Comparison of ENCODE assay signal across 7 cellular contexts in genomic region chr4:150078996-150079581, GRCh38.
A peak's percentile ranks its signal among the peaks of the same experiment; 100 is the strongest.
DNase-seq lines count a peak whose midpoint lies in the region; TF ChIP-seq lines count a peak whose summit lies in the region.

No MANE protein-coding gene starts in this region.

- H3K27me3 ChIP-seq in GM06990 (replicated peaks; ENCODE audit: control insufficient read depth, insufficient read depth, low read length) (no peaks in the 10 kb centered on the region; the same call in 1 of the 2 replicates), HAP-1 (ENCODE audit: low read depth) (no peaks in the 10 kb centered on the region)

- no peaks in the 10 kb centered on the region for H3K36me3 ChIP-seq in GM06990 (ENCODE audit: control insufficient read depth, insufficient read depth, low read length)
- H3K36me3 ChIP-seq in HAP-1 (replicated peaks): no peaks in the 10 kb centered on the region

- peaks cover 13% of the 10 kb centered on the region for H3K4me1 ChIP-seq in HAP-1

- in situ Hi-C loops in HAP-1 (cut with MboI; ENCODE audit: low sequenced_read_pairs): no loop called here

- no peak for TF ChIP-seq CTCF in GM06990 (IDR thresholded peaks at IDR 0.05; ENCODE audit: insufficient read depth, low read length, poor library complexity, severe bottlenecking)

- H3K4me3 ChIP-seq in GM06990 (replicated peaks; ENCODE audit: low read depth, low read length) (peak overlapping the region; percentile 16; the same call in 1 of the 2 replicates), HAP-1 (peak overlapping the region; percentile 57), iPS-11a (ENCODE audit: low read depth, low read length) (peak overlapping the region; percentile 43), skeletal muscle cell (ENCODE audit: low read depth, low read length) (peak overlapping the region; percentile 78)

- DNase-seq in GM06990 (ENCODE audit: extremely low read depth, insufficient read length) (peak; percentile 48), HAP-1 (ENCODE audit: low spot score in 2 of 2) (peak; percentile 33 to 68), NCI-H510A (lab: John Stamatoyannopoulos, UW) (peak; percentile 62), astrocyte of the hippocampus (ENCODE audit: low read depth, low spot score) (peak; percentile 68), skeletal muscle cell (ENCODE audit: low read depth) (no peak), AML-193 (lab: John Stamatoyannopoulos, UW) (no peak)

- H3K9me3 ChIP-seq in HAP-1: no peaks in the 10 kb centered on the region

Comparison
In these comparisons a context has a peak if more than half of its experiments do, and no peak if none do; other contexts are left out.
1. DNase-seq: peak in GM06990 (single experiment), HAP-1 (2 of 2), NCI-H510A (single experiment) and astrocyte of the hippocampus (single experiment); none in skeletal muscle cell (single experiment) and AML-193 (0 of 2).
2. H3K4me3 ChIP-seq: peak in every context shown above with its lines; median percentile 78 in skeletal muscle cell; 57 in HAP-1; 43 in iPS-11a; 16 in GM06990.